ENCODE assay signal across 27 cellular contexts in genomic region chr9:107627771-107628170, GRCh38.
"Had no signal": no experiment of that assay in that cellular context is flagged by ENCODE, and none has a peak within 500 bp of the region (broad histone marks: within the 10 kb centered on the region; RNA-seq: fewer than 3 reads in every experiment).

No MANE protein-coding gene starts in this region.

- H3K9me3 ChIP-seq: MG63, Peyer's patch, SJCRH30, SK-N-SH had no signal

- H3K36me3 ChIP-seq: MG63, Peyer's patch, SJCRH30 had no signal

- H3K4me1 Mint-ChIP-seq: activated CD4-positive, alpha-beta memory T cell treated with anti-CD3 and anti-CD28 coated beads, Interleukin-2, amount 10 ng/mL, durations not matched to agents 7 days and 5 days; activated T-helper 17 cell treated with anti-CD3 and anti-CD28 coated beads, Interleukin-2, amount 50 U/mL, for 72 hours had no signal

- H3K27me3 Mint-ChIP-seq: activated CD4-positive, alpha-beta memory T cell treated with anti-CD3 and anti-CD28 coated beads, Interleukin-2, amount 10 ng/mL, durations not matched to agents 7 days and 5 days had no signal

- H3K4me1 ChIP-seq: Peyer's patch, SJCRH30 had no signal

- ATAC-seq: activated T-helper 17 cell treated with anti-CD3 and anti-CD28 coated beads, Interleukin-2, amount 50 U/mL, for 72 hours had no signal

- H3K27ac Mint-ChIP-seq: activated CD4-positive, alpha-beta memory T cell treated with anti-CD3 and anti-CD28 coated beads, Interleukin-2, amount 10 ng/mL, durations not matched to agents 7 days and 5 days; activated naive CD4-positive, alpha-beta T cell treated with anti-CD3 and anti-CD28 coated beads for 36 hours; activated naive CD8-positive, alpha-beta T cell; activated T-helper 17 cell treated with anti-CD3 and anti-CD28 coated beads, Interleukin-2, amount 50 U/mL, for 72 hours; brain had no signal

- DNase-seq: activated CD4-positive, alpha-beta memory T cell treated with anti-CD3 and anti-CD28 coated beads, Interleukin-2, amount 10 ng/mL, durations not matched to agents 7 days and 5 days; activated CD4-positive, alpha-beta T cell treated with anti-CD3 and anti-CD28 coated beads, Interleukin-2, amount 50 U/mL, for 1 hour; activated CD4-positive, CD25-positive, alpha-beta regulatory T cell; activated gamma-delta T cell; activated naive CD4-positive, alpha-beta T cell treated with anti-CD3 and anti-CD28 coated beads for 36 hours; activated T-cell treated with anti-CD3 and anti-CD28 coated beads for 4 hours; activated T-cell treated with anti-CD3 and anti-CD28 coated beads, Interleukin-2, amount 50 U/mL, for 48 hours; amygdala; MG63; MV-4-11; NCI-H1092 treated with DMSO at 0.1 percent for 48 hours; NCI-H1417 treated with DMSO at 0.1 percent for 48 hours; NCI-H187; NCI-H2081; NCI-H226; NCI-H526 treated with DMSO at 0.1 percent for 48 hours; NK-92 treated with Interleukin-12 subunit alpha and Interleukin-12 subunit beta, amount 100 ng/mL, for 24 hours; Peyer's patch; Right ventricle myocardium superior; SJCRH30; SK-N-SH; T-helper 1 cell had no signal

- H3K4me3 Mint-ChIP-seq: activated CD4-positive, alpha-beta memory T cell treated with anti-CD3 and anti-CD28 coated beads, Interleukin-2, amount 10 ng/mL, durations not matched to agents 7 days and 5 days; activated naive CD4-positive, alpha-beta T cell treated with anti-CD3 and anti-CD28 coated beads for 36 hours; activated naive CD8-positive, alpha-beta T cell; activated T-helper 17 cell treated with anti-CD3 and anti-CD28 coated beads, Interleukin-2, amount 50 U/mL, for 72 hours; brain had no signal

- H3K9me3 Mint-ChIP-seq: activated T-helper 17 cell treated with anti-CD3 and anti-CD28 coated beads, Interleukin-2, amount 50 U/mL, for 72 hours had no signal

- H3K36me3 Mint-ChIP-seq: activated naive CD8-positive, alpha-beta T cell; brain had no signal

- H3K27me3 ChIP-seq: MG63, Peyer's patch had no signal

- H3K9me2 ChIP-seq: SK-N-SH had no signal

- H3K9ac ChIP-seq: SK-N-SH had no signal

- H3K4me2 ChIP-seq: SK-N-SH had no signal

- H3K27ac ChIP-seq: Peyer's patch, RWPE1, SJCRH30, VCaP had no signal

- H3K4me3 ChIP-seq: MG63, Peyer's patch, SJCRH30 had no signal
